1 cellular context compared by ENCODE assay signal in the genomic region with DNA sequence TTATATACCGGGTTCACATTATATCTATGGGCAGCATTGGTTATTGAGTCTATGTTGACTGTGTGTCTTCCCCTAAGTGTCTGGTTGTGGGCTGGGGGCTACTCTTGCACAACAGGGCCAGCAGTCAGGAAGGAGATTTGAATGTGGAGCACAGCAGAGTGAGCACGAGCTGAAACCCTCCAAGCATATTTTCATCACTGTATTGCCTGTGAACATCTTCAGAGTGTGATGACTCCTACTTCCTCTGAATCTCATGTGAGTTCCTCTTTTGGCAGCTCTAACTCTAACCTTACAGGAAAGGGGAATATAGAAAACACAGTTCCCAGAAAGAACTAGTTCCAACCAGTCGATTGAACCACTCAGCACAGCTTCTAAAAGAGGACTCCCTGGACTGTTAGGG.
TF ChIP-seq lines count a peak whose summit lies in the region.

No MANE protein-coding gene starts in this region.

TF ChIP-seq in K562, 482 proteins besides CTCF, POLR2A, EP300 and RAD21:
- no peak for TF ChIP-seq ZNF586 (CRISPR knock-in tag; conservative IDR thresholded peaks at IDR 0.05)
- TF ChIP-seq, protein P1, sequence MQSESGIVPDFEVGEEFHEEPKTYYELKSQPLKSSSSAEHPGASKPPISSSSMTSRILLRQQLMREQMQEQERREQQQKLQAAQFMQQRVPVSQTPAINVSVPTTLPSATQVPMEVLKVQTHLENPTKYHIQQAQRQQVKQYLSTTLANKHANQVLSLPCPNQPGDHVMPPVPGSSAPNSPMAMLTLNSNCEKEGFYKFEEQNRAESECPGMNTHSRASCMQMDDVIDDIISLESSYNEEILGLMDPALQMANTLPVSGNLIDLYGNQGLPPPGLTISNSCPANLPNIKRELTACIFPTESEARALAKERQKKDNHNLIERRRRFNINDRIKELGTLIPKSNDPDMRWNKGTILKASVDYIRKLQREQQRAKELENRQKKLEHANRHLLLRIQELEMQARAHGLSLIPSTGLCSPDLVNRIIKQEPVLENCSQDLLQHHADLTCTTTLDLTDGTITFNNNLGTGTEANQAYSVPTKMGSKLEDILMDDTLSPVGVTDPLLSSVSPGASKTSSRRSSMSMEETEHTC (IDR thresholded peaks at IDR 0.05): no peak
- TF ChIP-seq SPI1 (IDR thresholded peaks at IDR 0.05; ENCODE audit: borderline replicate concordance, low read depth, low read length): peak; percentile 88; the same call in 1 of the 2 replicates
- no peak for TF ChIP-seq LCOR (CRISPR knock-in tag; IDR thresholded peaks at IDR 0.05)
